In genomic region chr10:131561897-131562296, GRCh38 we compare ENCODE assay signal across 13 cellular contexts.
"Had no signal": no experiment of that assay in that cellular context is flagged by ENCODE, and none has a peak within 500 bp of the region (broad histone marks: within the 10 kb centered on the region; RNA-seq: fewer than 3 reads in every experiment).

No MANE protein-coding gene starts in this region.

- H3K4me1 Mint-ChIP-seq: activated naive CD8-positive, alpha-beta T cell treated with anti-CD3 and anti-CD28 coated beads, Interleukin-2, amount 50 U/mL, for 24 hours; naive B cell; stimulated activated effector memory CD8-positive, alpha-beta T cell treated with anti-CD3 and anti-CD28 coated beads, Interleukin-12 subunit alpha, Interleukin-12 subunit beta, amount 100 ng/mL, for 72 hours had no signal

- ATAC-seq: activated naive CD8-positive, alpha-beta T cell treated with anti-CD3 and anti-CD28 coated beads, Interleukin-2, amount 50 U/mL, for 24 hours; left colon; stimulated activated effector memory CD8-positive, alpha-beta T cell treated with anti-CD3 and anti-CD28 coated beads, Interleukin-12 subunit alpha, Interleukin-12 subunit beta, amount 100 ng/mL, for 72 hours had no signal

- H3K27ac Mint-ChIP-seq: activated naive CD8-positive, alpha-beta T cell treated with anti-CD3 and anti-CD28 coated beads, Interleukin-2, amount 50 U/mL, for 24 hours; naive B cell; stimulated activated effector memory CD8-positive, alpha-beta T cell treated with anti-CD3 and anti-CD28 coated beads, Interleukin-12 subunit alpha, Interleukin-12 subunit beta, amount 100 ng/mL, for 72 hours had no signal

- H3K36me3 Mint-ChIP-seq: stimulated activated effector memory CD8-positive, alpha-beta T cell treated with anti-CD3 and anti-CD28 coated beads, Interleukin-12 subunit alpha, Interleukin-12 subunit beta, amount 100 ng/mL, for 72 hours had no signal

- H3K36me3 ChIP-seq: cardiac muscle cell, colonic mucosa, tibial nerve had no signal

- H3K4me1 ChIP-seq: colonic mucosa, tibial nerve had no signal

- H3K4me3 ChIP-seq: cardiac muscle cell, colonic mucosa, skin epidermis, tibial nerve had no signal

- DNase-seq: activated CD4-positive, alpha-beta T cell treated with anti-CD3 and anti-CD28 coated beads for 1 hour; activated CD4-positive, alpha-beta T cell treated with anti-CD3 and anti-CD28 coated beads, Interleukin-2, amount 50 U/mL, for 48 hours; activated naive CD4-positive, alpha-beta T cell treated with Interleukin-2 at 50 U/mL for 16 hours; activated naive CD8-positive, alpha-beta T cell treated with anti-CD3 and anti-CD28 coated beads, Interleukin-2, amount 50 U/mL, for 24 hours; colonic mucosa; effector CD8-positive, alpha-beta T cell; foreskin melanocyte; left colon; naive B cell had no signal

- H3K27me3 ChIP-seq: cardiac muscle cell, colonic mucosa, tibial nerve had no signal

- H3K27me3 Mint-ChIP-seq: activated naive CD8-positive, alpha-beta T cell treated with anti-CD3 and anti-CD28 coated beads, Interleukin-2, amount 50 U/mL, for 24 hours had no signal

- H3K9me3 ChIP-seq: colonic mucosa had no signal

- H3K27ac ChIP-seq: cardiac muscle cell, colonic mucosa, skin epidermis, tibial nerve had no signal

- H3K4me3 Mint-ChIP-seq: activated naive CD8-positive, alpha-beta T cell treated with anti-CD3 and anti-CD28 coated beads, Interleukin-2, amount 50 U/mL, for 24 hours; naive B cell; stimulated activated effector memory CD8-positive, alpha-beta T cell treated with anti-CD3 and anti-CD28 coated beads, Interleukin-12 subunit alpha, Interleukin-12 subunit beta, amount 100 ng/mL, for 72 hours had no signal
